ENCODE assay signal across 1 cellular context in the genomic region with DNA sequence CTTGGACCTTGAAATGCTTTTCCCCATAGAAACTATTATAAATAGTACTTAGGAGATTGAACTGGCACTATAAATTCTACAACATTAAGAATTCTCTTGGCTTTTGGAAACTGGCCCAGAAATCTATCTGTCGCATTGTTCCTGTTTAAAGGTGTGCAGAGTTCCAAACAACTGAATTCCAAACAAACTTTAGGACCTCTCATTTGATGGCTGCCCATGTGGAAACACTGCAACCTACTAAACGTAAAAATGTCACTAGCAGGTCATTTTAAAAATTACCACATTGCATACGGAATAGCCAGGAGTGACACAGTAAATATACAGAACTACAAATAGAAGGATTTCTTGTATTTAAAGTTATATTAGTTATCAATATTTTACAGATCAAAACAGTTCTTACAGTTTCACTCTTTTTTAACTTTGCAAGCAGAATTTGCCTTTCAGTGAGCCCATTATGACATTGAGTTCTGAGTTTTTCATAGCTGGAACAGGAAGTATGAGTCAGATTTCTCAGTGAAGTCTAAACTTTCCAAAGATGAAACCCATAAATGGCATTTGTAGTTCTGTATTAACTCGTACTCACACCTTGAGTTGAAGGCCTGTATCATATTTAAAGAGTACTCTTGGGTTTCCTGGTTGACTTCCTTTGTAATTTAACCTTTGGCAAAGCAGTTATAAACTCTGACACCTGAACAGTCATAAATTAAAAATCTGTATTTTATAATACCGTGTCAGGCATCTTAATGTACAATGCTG.
TF ChIP-seq lines count a peak whose summit lies in the region.

No MANE protein-coding gene starts in this region.

TF ChIP-seq in WTC11, 78 proteins besides CTCF, POLR2A, EP300 and RAD21 (continued from another document):
- TF ChIP-seq, protein P1, sequence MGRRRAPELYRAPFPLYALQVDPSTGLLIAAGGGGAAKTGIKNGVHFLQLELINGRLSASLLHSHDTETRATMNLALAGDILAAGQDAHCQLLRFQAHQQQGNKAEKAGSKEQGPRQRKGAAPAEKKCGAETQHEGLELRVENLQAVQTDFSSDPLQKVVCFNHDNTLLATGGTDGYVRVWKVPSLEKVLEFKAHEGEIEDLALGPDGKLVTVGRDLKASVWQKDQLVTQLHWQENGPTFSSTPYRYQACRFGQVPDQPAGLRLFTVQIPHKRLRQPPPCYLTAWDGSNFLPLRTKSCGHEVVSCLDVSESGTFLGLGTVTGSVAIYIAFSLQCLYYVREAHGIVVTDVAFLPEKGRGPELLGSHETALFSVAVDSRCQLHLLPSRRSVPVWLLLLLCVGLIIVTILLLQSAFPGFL (CRISPR knock-in tag; IDR thresholded peaks at IDR 0.05; ENCODE audit: borderline replicate concordance) = no peak
- TF ChIP-seq, protein P2, sequence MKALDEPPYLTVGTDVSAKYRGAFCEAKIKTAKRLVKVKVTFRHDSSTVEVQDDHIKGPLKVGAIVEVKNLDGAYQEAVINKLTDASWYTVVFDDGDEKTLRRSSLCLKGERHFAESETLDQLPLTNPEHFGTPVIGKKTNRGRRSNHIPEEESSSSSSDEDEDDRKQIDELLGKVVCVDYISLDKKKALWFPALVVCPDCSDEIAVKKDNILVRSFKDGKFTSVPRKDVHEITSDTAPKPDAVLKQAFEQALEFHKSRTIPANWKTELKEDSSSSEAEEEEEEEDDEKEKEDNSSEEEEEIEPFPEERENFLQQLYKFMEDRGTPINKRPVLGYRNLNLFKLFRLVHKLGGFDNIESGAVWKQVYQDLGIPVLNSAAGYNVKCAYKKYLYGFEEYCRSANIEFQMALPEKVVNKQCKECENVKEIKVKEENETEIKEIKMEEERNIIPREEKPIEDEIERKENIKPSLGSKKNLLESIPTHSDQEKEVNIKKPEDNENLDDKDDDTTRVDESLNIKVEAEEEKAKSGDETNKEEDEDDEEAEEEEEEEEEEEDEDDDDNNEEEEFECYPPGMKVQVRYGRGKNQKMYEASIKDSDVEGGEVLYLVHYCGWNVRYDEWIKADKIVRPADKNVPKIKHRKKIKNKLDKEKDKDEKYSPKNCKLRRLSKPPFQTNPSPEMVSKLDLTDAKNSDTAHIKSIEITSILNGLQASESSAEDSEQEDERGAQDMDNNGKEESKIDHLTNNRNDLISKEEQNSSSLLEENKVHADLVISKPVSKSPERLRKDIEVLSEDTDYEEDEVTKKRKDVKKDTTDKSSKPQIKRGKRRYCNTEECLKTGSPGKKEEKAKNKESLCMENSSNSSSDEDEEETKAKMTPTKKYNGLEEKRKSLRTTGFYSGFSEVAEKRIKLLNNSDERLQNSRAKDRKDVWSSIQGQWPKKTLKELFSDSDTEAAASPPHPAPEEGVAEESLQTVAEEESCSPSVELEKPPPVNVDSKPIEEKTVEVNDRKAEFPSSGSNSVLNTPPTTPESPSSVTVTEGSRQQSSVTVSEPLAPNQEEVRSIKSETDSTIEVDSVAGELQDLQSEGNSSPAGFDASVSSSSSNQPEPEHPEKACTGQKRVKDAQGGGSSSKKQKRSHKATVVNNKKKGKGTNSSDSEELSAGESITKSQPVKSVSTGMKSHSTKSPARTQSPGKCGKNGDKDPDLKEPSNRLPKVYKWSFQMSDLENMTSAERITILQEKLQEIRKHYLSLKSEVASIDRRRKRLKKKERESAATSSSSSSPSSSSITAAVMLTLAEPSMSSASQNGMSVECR (CRISPR knock-in tag; IDR thresholded peaks at IDR 0.05; ENCODE audit: borderline replicate concordance) = no peak
- TF ChIP-seq TCF7 (CRISPR knock-in tag; IDR thresholded peaks at IDR 0.05; ENCODE audit: low read depth) = no peak
- no peak for TF ChIP-seq CREB1 (CRISPR knock-in tag; IDR thresholded peaks at IDR 0.05)
- TF ChIP-seq ZNF317 (CRISPR knock-in tag; IDR thresholded peaks at IDR 0.05; ENCODE audit: borderline replicate concordance, low read depth) = no peak
TF ChIP-seq in WTC11: peak in this region for 0.
